In genomic region chr21:44969066-44969649, GRCh38 we compare ENCODE assay signal across 2 cellular contexts.
TF ChIP-seq lines count a peak whose summit lies in the region.

No MANE protein-coding gene starts in this region.

TF ChIP-seq in liver, 16 proteins besides CTCF, POLR2A, EP300 and RAD21:
- TF ChIP-seq FOXA1 (IDR thresholded peaks at IDR 0.05) (no peak), FOXA2 (IDR thresholded peaks at IDR 0.05) (no peak), HNF4A (conservative IDR thresholded peaks at IDR 0.05) (no peak), NR2F2 (IDR thresholded peaks at IDR 0.05) (no peak), RXRA (IDR thresholded peaks at IDR 0.05) (no peak), YY1 (IDR thresholded peaks at IDR 0.05) (no peak)
- TF ChIP-seq, protein P1, sequence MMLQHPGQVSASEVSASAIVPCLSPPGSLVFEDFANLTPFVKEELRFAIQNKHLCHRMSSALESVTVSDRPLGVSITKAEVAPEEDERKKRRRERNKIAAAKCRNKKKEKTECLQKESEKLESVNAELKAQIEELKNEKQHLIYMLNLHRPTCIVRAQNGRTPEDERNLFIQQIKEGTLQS (IDR thresholded peaks at IDR 0.05) = no peak
- TF ChIP-seq, protein P2, sequence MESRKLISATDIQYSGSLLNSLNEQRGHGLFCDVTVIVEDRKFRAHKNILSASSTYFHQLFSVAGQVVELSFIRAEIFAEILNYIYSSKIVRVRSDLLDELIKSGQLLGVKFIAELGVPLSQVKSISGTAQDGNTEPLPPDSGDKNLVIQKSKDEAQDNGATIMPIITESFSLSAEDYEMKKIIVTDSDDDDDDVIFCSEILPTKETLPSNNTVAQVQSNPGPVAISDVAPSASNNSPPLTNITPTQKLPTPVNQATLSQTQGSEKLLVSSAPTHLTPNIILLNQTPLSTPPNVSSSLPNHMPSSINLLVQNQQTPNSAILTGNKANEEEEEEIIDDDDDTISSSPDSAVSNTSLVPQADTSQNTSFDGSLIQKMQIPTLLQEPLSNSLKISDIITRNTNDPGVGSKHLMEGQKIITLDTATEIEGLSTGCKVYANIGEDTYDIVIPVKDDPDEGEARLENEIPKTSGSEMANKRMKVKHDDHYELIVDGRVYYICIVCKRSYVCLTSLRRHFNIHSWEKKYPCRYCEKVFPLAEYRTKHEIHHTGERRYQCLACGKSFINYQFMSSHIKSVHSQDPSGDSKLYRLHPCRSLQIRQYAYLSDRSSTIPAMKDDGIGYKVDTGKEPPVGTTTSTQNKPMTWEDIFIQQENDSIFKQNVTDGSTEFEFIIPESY (IDR thresholded peaks at IDR 0.05) = no peak
TF ChIP-seq in liver: peak in this region for 0.

TF ChIP-seq in HepG2, 621 proteins besides CTCF, POLR2A, EP300 and RAD21:
- TF ChIP-seq, protein P3, sequence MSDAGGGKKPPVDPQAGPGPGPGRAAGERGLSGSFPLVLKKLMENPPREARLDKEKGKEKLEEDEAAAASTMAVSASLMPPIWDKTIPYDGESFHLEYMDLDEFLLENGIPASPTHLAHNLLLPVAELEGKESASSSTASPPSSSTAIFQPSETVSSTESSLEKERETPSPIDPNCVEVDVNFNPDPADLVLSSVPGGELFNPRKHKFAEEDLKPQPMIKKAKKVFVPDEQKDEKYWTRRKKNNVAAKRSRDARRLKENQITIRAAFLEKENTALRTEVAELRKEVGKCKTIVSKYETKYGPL (CRISPR knock-in tag; IDR thresholded peaks at IDR 0.05) = no peak
- TF ChIP-seq ZNF574 (CRISPR knock-in tag; IDR thresholded peaks at IDR 0.05) (no peak), SMAD3 (CRISPR knock-in tag; IDR thresholded peaks at IDR 0.05) (no peak), FOXO1 (CRISPR knock-in tag; IDR thresholded peaks at IDR 0.05) (no peak), ZNF460 (CRISPR knock-in tag; IDR thresholded peaks at IDR 0.05; ENCODE audit: borderline replicate concordance) (no peak), ZNF256 (CRISPR knock-in tag; conservative IDR thresholded peaks at IDR 0.05) (no peak), ZBTB37 (CRISPR knock-in tag; IDR thresholded peaks at IDR 0.05) (no peak), ZNF512 (CRISPR knock-in tag; IDR thresholded peaks at IDR 0.05) (no peak), CHCHD3 (CRISPR knock-in tag; IDR thresholded peaks at IDR 0.05) (no peak), ZBTB40 (IDR thresholded peaks at IDR 0.05) (no peak), ZBTB40 (CRISPR knock-in tag; IDR thresholded peaks at IDR 0.05) (no peak), HOXA5 (CRISPR knock-in tag; IDR thresholded peaks at IDR 0.05) (no peak), PAWR (CRISPR knock-in tag; IDR thresholded peaks at IDR 0.05; ENCODE audit: borderline replicate concordance) (no peak), ZNF768 (CRISPR knock-in tag; IDR thresholded peaks at IDR 0.05) (no peak), NFE2L1 (CRISPR knock-in tag; IDR thresholded peaks at IDR 0.05; ENCODE audit: borderline replicate concordance) (no peak), PAF1 (CRISPR knock-in tag; IDR thresholded peaks at IDR 0.05) (no peak), SKI (IDR thresholded peaks at IDR 0.05; ENCODE audit: partially characterized antibody) (no peak), ZNF737 (CRISPR knock-in tag; IDR thresholded peaks at IDR 0.05; ENCODE audit: borderline replicate concordance) (no peak), TMF1 (CRISPR knock-in tag; IDR thresholded peaks at IDR 0.05; ENCODE audit: low read depth) (no peak)
